In genomic region chr22:40193429-40194421, GRCh38 we compare ENCODE assay signal across 8 cellular contexts. TPM values are rescaled to one million over a fixed set of nuclear protein-coding genes. Genes with fewer than 3 reads are reported as not detected.
DNase-seq lines count a peak whose midpoint lies in the region; ATAC-seq and TF ChIP-seq lines count a peak whose summit lies in the region.
"Had no signal": no experiment of that assay in that cellular context is flagged by ENCODE, and none has a peak within 500 bp of the region (broad histone marks: within the 10 kb centered on the region; RNA-seq: fewer than 3 reads in every experiment).

No MANE protein-coding gene starts in this region.

- intact Hi-C loops in Panc1 (cut with micrococcal nuclease; ENCODE audit: unreplicated experiment): no loop called here
- intact Hi-C loops in vagina (cut with DNase I): no loop called here

- peaks cover 6% of the 10 kb centered on the region for H3K4me1 ChIP-seq in Panc1 (ENCODE audit: control insufficient read depth, insufficient read depth, low read length)
- peaks cover 10% of the 10 kb centered on the region for H3K4me1 ChIP-seq in fibroblast of lung (ENCODE audit: control insufficient read depth, extremely low read depth, insufficient read depth, low read length)
- H3K4me1 ChIP-seq in vagina: peaks cover 87% of the 10 kb centered on the region

- H3K36me3 ChIP-seq in Panc1 (ENCODE audit: control insufficient read depth, insufficient read depth, low read length) (no peaks in the 10 kb centered on the region), fibroblast of lung (ENCODE audit: control insufficient read depth, insufficient read depth, low read length) (no peaks in the 10 kb centered on the region), vagina (no peaks in the 10 kb centered on the region)
- H3K36me3 ChIP-seq: thyroid gland had no signal

- peaks cover 3% of the 10 kb centered on the region for H4K20me1 ChIP-seq in fibroblast of lung (ENCODE audit: control insufficient read depth, extremely low read depth, insufficient read depth, low read length)

- no peak for DNase-seq in Panc1 (ENCODE audit: low read depth, low spot score)
- DNase-seq in fibroblast of lung (ENCODE audit: low read depth in 2 of 2): peak; percentile 39 to 62
- DNase-seq in renal cortical epithelial cell (ENCODE audit: low read depth): peak; percentile 47
- no peak for DNase-seq in vagina (ENCODE audit: extremely low spot score in 2 of 2)
- no peak for DNase-seq in 8988T

- in situ Hi-C loops in Panc1 (cut with HindIII; ENCODE audit: low pct_unique_long_range_greater_than_20kb, low sequenced_read_pairs): no loop called here

- no peak overlapping the region for H3K4me2 ChIP-seq in fibroblast of lung (ENCODE audit: extremely low read depth, insufficient read depth, low read length)

- no TSS peak for BruUV-seq in Panc1 (replicated peaks; lab: Mats Ljungman, UMichigan)

- H3K79me2 ChIP-seq in fibroblast of lung (ENCODE audit: control insufficient read depth, insufficient read depth, low read length): peaks cover 43% of the 10 kb centered on the region

- no peak for TF ChIP-seq POLR2A in vagina (IDR thresholded peaks at IDR 0.05)

- CTCF ChIA-PET in Panc1 (lab: Charles Lee): interaction anchor here (0.8 kb wide), 1 partner anchor 12 kb away, joined by 3 read pairs; no protein-coding TSS in a partner anchor

- no peak for ATAC-seq in Panc1
- no peak for ATAC-seq in GM18502 (IDR thresholded peaks at IDR 0.05; ENCODE audit: poor library complexity, unreplicated experiment)

- no peaks in the 10 kb centered on the region for H3K27me3 ChIP-seq in Panc1 (ENCODE audit: control insufficient read depth, insufficient read depth, low read length)
- no peaks in the 10 kb centered on the region for H3K27me3 ChIP-seq in fibroblast of lung (ENCODE audit: control insufficient read depth, insufficient read depth, low read length)
- H3K27me3 ChIP-seq in vagina: no peaks in the 10 kb centered on the region
- H3K27me3 ChIP-seq: thyroid gland had no signal

- POLR2A ChIA-PET in Panc1 (lab: Charles Lee): no interaction called here

- H3K27ac ChIP-seq in Panc1 (ENCODE audit: low read length): no peak overlapping the region
- H3K27ac ChIP-seq in fibroblast of lung (ENCODE audit: insufficient read depth, low read length): no peak overlapping the region
- no peak overlapping the region for H3K27ac ChIP-seq in vagina
- H3K27ac ChIP-seq: thyroid gland had no signal

- H3K9me3 ChIP-seq in Panc1 (ENCODE audit: control insufficient read depth, insufficient read depth, low read depth, low read length): no peaks in the 10 kb centered on the region
- H3K9me3 ChIP-seq in fibroblast of lung (ENCODE audit: control insufficient read depth, insufficient read depth, low read depth, low read length): no peaks in the 10 kb centered on the region
- no peaks in the 10 kb centered on the region for H3K9me3 ChIP-seq in vagina
- H3K9me3 ChIP-seq: thyroid gland had no signal

- H3K9ac ChIP-seq in fibroblast of lung (ENCODE audit: insufficient read depth, low read length): no peak overlapping the region

- no peak overlapping the region for H3K4me3 ChIP-seq in Panc1 (ENCODE audit: low read depth in 2 of 2, low read length in 2 of 2)
- no peak overlapping the region for H3K4me3 ChIP-seq in fibroblast of lung (replicated peaks in 1 of 4; ENCODE audit: control extremely low read depth in 1 of 4, insufficient read depth in 1 of 4, low read depth in 3 of 4, low read length in 4 of 4)
- no peak overlapping the region for H3K4me3 ChIP-seq in vagina
- H3K4me3 ChIP-seq: thyroid gland had no signal

- no peak overlapping the region for H2AFZ ChIP-seq in fibroblast of lung (ENCODE audit: low read length)

- TF ChIP-seq CTCF in GM12873 (IDR thresholded peaks at IDR 0.05; ENCODE audit: insufficient read depth, low read depth, low read length, missing control alignments) (peak; percentile 16), Panc1 (IDR thresholded peaks at IDR 0.05) (peak; percentile 64), fibroblast of lung (conservative IDR thresholded peaks at IDR 0.05 in 1 of 2, IDR thresholded peaks at IDR 0.05 in 1 of 2; ENCODE audit: low read depth in 1 of 2, low read length in 2 of 2) (peak; percentile 26 to 48), vagina (IDR thresholded peaks at IDR 0.05) (no peak)

RNA-seq across cellular contexts. Expression of gene TNRC6B, which starts 16.0 kb away (rescaled TPM):
- total RNA-seq in Panc1 (2021; ENCODE audit: unreplicated experiment) (30.7 TPM), fibroblast of lung (13.1 and 17.8 TPM in 2 replicates), renal cortical epithelial cell (6.4 and 52.5 TPM in 2 replicates), vagina (32.7 TPM)
- polyA plus RNA-seq in Panc1 (2012; ENCODE audit: insufficient read length): 7.5 TPM
- polyA plus RNA-seq in fibroblast of lung: 5.7 and 6.4 TPM in 2 replicates
- 5.2 and 5.3 TPM in 2 replicates for polyA plus RNA-seq in fibroblast of lung (2012)
- 24.9 and 34.6 TPM in 2 replicates for polyA minus RNA-seq in fibroblast of lung (ENCODE audit: low replicate concordance)

Comparison
In these comparisons a context has a peak if more than half of its experiments do, and no peak if none do; other contexts are left out.
1. CTCF ChIP-seq: peak in GM12873 (single experiment), Panc1 (single experiment) and fibroblast of lung (2 of 2); none in vagina (0 of 3).
2. DNase-seq: peak in fibroblast of lung (2 of 2) and renal cortical epithelial cell (single experiment); none in Panc1 (single experiment), vagina (0 of 2) and 8988T (single experiment).